ENCODE assay signal across 18 cellular contexts in the genomic region with DNA sequence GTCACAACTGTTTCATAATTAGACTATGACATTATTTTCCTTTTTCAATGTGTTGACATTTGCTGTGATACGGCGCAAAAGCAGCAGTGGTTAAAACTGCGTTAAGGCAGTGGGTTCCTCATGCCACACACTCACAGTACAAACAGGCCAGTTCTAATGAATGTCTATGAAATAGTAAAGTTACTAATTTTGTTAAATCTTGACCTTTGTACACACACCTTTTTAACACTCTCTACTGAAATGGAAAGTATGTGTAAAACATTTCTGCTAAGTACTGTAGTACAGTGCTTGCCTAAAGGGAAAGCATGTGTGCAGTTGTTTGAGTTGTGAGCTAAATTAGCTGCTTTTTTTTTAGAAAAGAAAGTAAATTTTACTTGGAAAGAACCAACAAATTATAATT.
"Had no signal": no experiment of that assay in that cellular context is flagged by ENCODE, and none has a peak within 500 bp of the region (broad histone marks: within the 10 kb centered on the region; RNA-seq: fewer than 3 reads in every experiment).

No MANE protein-coding gene starts in this region.

- H3K27me3 Mint-ChIP-seq: naive B cell, progenitor cell of endocrine pancreas had no signal

- H3K4me3 Mint-ChIP-seq: mesothelial cell of epicardium, naive B cell, natural killer cell, nephron progenitor cell had no signal

- ATAC-seq: natural killer cell, right lobe of liver, upper lobe of right lung had no signal

- DNase-seq: heart right ventricle; islet precursor cell; mesendoderm; naive B cell; natural killer cell; nephron progenitor cell; ovary; right lobe of liver; stimulated activated CD4-positive, alpha-beta T cell treated with anti-CD3 and anti-CD28 coated beads, Interleukin-1b, Interleukin-23, amount 100 ng/mL, for 48 hours; stimulated activated CD4-positive, alpha-beta T cell treated with anti-CD3 and anti-CD28 coated beads, Interleukin-2, amount 100 ng/mL, for 48 hours; stimulated activated CD4-positive, alpha-beta T cell treated with anti-CD3 and anti-CD28 coated beads, Interleukin-4, amount 100 ng/mL, for 4 hours; stimulated activated CD8-positive, alpha-beta memory T cell treated with anti-CD3 and anti-CD28 coated beads, Interleukin-4, amount 100 ng/mL, for 48 hours; stimulated activated naive CD4-positive, alpha-beta T cell; tibial artery; trophoblast cell; upper lobe of right lung had no signal

- H3K27ac Mint-ChIP-seq: mesothelial cell of epicardium, progenitor cell of endocrine pancreas had no signal

- H3K4me1 Mint-ChIP-seq: mesothelial cell of epicardium had no signal

- H3K9me3 Mint-ChIP-seq: mesothelial cell of epicardium, naive B cell, natural killer cell, nephron progenitor cell had no signal
